32 cellular contexts compared by ENCODE assay signal in the genomic region with DNA sequence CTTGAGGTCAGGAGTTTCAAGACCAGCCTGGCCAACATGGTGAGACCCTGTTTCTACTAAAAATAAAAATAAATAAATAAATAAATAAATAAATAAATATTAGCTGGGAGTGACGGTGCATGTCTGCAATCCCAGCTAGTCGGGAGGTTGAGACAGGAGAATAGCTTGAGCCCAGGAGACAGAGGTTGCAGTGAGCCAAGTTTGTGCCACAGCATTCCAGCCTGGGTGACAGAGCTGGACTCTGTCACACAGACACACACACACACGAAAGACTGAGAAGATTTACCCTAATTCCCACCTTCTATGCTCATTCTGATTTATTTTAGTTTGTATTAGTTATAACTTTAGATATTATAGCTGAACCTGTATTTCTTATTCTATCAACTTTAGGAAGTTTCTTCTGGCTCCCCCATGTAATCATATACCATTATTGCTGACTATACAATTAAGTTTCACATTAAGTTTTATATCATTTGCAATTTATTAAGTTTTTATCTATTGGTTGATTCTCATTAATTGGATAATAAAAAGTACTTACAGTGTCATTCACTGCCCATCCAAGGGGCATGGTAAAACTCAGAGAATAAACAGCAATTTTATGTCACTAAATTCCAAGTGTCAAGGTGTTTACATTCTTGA.
"Had no signal": no experiment of that assay in that cellular context is flagged by ENCODE, and none has a peak within 500 bp of the region (broad histone marks: within the 10 kb centered on the region; RNA-seq: fewer than 3 reads in every experiment).

No MANE protein-coding gene starts in this region.

- H3K27me3 ChIP-seq: esophagus squamous epithelium, neural progenitor cell, suprapubic skin, transverse colon, upper lobe of right lung, uterus had no signal

- H3K27me3 Mint-ChIP-seq: effector memory CD8-positive, alpha-beta T cell; memory B cell; naive B cell; natural killer cell treated with Interleukin-12 subunit alpha and Interleukin-12 subunit beta and Interleukin-15 and Interleukin-18, amount 100 ng/mL, for 72 hours; progenitor cell of endocrine pancreas; stimulated activated naive CD8-positive, alpha-beta T cell treated with anti-CD3 and anti-CD28 coated beads, Interleukin-15, amount 100 ng/mL, for 72 hours had no signal

- H3K27ac ChIP-seq: esophagus squamous epithelium, neural progenitor cell, parathyroid adenoma, suprapubic skin, transverse colon, upper lobe of right lung, uterus had no signal

- DNase-seq: cortex of kidney; effector memory CD8-positive, alpha-beta T cell; erythroblast; esophagus squamous epithelium; foreskin melanocyte; hypothalamus; immature natural killer cell; islet precursor cell; kidney glomerular epithelial cell; left colon; left ventricle myocardium superior; mucosa of descending colon; naive B cell; stimulated activated CD4-positive, alpha-beta T cell treated with anti-CD3 and anti-CD28 coated beads, Interleukin-12 subunit alpha, Interleukin-12 subunit beta, amount 100 ng/mL, for 4 hours; stimulated activated CD4-positive, alpha-beta T cell treated with anti-CD3 and anti-CD28 coated beads, Interleukin-1b, Interleukin-23, amount 100 ng/mL, for 48 hours; stimulated activated CD4-positive, alpha-beta T cell treated with anti-CD3 and anti-CD28 coated beads, Interleukin-4, amount 100 ng/mL, for 1 hour; stimulated activated CD8-positive, alpha-beta memory T cell treated with anti-CD3 and anti-CD28 coated beads, Interleukin-4, amount 100 ng/mL, for 48 hours; stimulated activated naive CD4-positive, alpha-beta T cell; stimulated activated naive CD8-positive, alpha-beta T cell treated with anti-CD3 and anti-CD28 coated beads, Interleukin-15, amount 100 ng/mL, for 72 hours; transverse colon; upper lobe of right lung; uterus had no signal

- H2AFZ ChIP-seq: neural progenitor cell, parathyroid adenoma had no signal

- H3K4me3 ChIP-seq: esophagus squamous epithelium, lung, mucosa of descending colon, neural progenitor cell, smooth muscle cell, suprapubic skin, transverse colon, upper lobe of right lung, uterus had no signal

- H3K4me3 Mint-ChIP-seq: effector memory CD8-positive, alpha-beta T cell; immature natural killer cell; memory B cell; natural killer cell treated with Interleukin-12 subunit alpha and Interleukin-12 subunit beta and Interleukin-15 and Interleukin-18, amount 100 ng/mL, for 72 hours; neural progenitor cell; stimulated activated naive CD8-positive, alpha-beta T cell treated with anti-CD3 and anti-CD28 coated beads, Interleukin-15, amount 100 ng/mL, for 72 hours had no signal

- H3K27ac Mint-ChIP-seq: neural progenitor cell; stimulated activated naive CD8-positive, alpha-beta T cell treated with anti-CD3 and anti-CD28 coated beads, Interleukin-15, amount 100 ng/mL, for 72 hours had no signal

- H3K36me3 Mint-ChIP-seq: immature natural killer cell had no signal

- FAIRE-seq: endometrium had no signal

- H3K36me3 ChIP-seq: esophagus squamous epithelium, suprapubic skin, transverse colon, upper lobe of right lung, uterus had no signal

- H3K4me1 ChIP-seq: uterus had no signal

- H3K4me2 ChIP-seq: neural progenitor cell, smooth muscle cell had no signal

- H3K9me3 Mint-ChIP-seq: effector memory CD8-positive, alpha-beta T cell; immature natural killer cell; memory B cell; natural killer cell treated with Interleukin-12 subunit alpha and Interleukin-12 subunit beta and Interleukin-15 and Interleukin-18, amount 100 ng/mL, for 72 hours; stimulated activated naive CD8-positive, alpha-beta T cell treated with anti-CD3 and anti-CD28 coated beads, Interleukin-15, amount 100 ng/mL, for 72 hours had no signal

- H3K9me3 ChIP-seq: esophagus squamous epithelium, mucosa of descending colon, suprapubic skin, transverse colon, upper lobe of right lung, uterus had no signal

- H3K4me1 Mint-ChIP-seq: neural progenitor cell had no signal

- ATAC-seq: effector memory CD8-positive, alpha-beta T cell; left colon; left ventricle myocardium superior; mucosa of descending colon; natural killer cell treated with Interleukin-12 subunit alpha and Interleukin-12 subunit beta and Interleukin-15 and Interleukin-18, amount 100 ng/mL, for 72 hours; sciatic nerve; stimulated activated naive CD8-positive, alpha-beta T cell treated with anti-CD3 and anti-CD28 coated beads, Interleukin-15, amount 100 ng/mL, for 72 hours; upper lobe of right lung had no signal

- H3K9ac ChIP-seq: neural progenitor cell, parathyroid adenoma had no signal
